Comparison of ENCODE assay signal across 19 cellular contexts in the genomic region with DNA sequence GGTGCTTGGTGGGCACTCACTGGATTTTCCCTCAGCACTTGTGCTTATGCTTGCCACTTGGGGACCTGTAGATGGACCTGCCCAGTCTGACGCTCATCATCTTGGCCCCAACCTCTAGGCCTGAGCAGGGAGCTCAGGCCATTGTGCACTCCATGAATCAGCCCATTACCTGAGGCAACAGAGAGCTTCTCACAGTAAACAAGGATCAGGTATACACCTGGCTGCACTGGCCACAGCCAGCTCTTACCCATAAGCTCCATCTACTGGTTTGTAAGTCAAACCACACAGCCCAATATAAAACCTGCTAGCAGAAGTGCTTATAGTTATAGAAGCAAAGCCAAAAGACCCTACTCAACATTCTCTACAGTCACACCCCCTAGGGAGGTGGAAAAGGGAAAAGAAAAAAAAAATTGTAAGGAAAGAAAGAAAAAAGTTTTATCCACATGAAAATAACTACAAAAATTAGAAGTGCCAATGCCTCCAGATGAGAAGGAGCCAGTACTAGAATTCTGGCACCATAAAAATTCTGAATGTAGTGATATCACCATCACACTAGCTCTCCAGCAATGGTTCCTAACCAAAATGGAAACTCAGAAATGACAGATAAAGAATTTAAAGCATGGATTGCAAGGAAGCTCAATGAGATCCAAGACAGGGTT.
DNase-seq lines count a peak whose midpoint lies in the region; ATAC-seq, FAIRE-seq and TF ChIP-seq lines count a peak whose summit lies in the region.
"Had no signal": no experiment of that assay in that cellular context is flagged by ENCODE, and none has a peak within 500 bp of the region (broad histone marks: within the 10 kb centered on the region; RNA-seq: fewer than 3 reads in every experiment).

No MANE protein-coding gene starts in this region.

- H3K4me1 ChIP-seq in MM.1S (ENCODE audit: low read length), result no peaks in the 10 kb centered on the region
- H3K4me1 ChIP-seq in H1 (replicated peaks in 1 of 4; ENCODE audit: control insufficient read depth in 3 of 4, insufficient read depth in 4 of 4, low read length in 3 of 4), result peaks cover 0 to 5% (median 2%) of the 10 kb centered on the region in 4 experiments; a peak in 3 of 7 replicates
- H3K4me1 ChIP-seq in neural progenitor cell, result no peaks in the 10 kb centered on the region

- peak overlapping the region; percentile 62; the same call in 1 of the 2 replicates for H2BK12ac ChIP-seq in H1 (ENCODE audit: low read depth, low read length)

- H3K14ac ChIP-seq in H1 (ENCODE audit: insufficient read length), result no peak overlapping the region

- no peak for FAIRE-seq in H1 (lab: Jason Lieb, UNC)
- no peak for FAIRE-seq in H54 (lab: Jason Lieb, UNC)
- FAIRE-seq: HTR-8/SVneo, kidney had no signal

- no peaks in the 10 kb centered on the region for H3F3A ChIP-seq in MM.1S (ENCODE audit: insufficient read depth, low read length)
- H3F3A ChIP-seq in neural progenitor cell (ENCODE audit: low read depth), result no peaks in the 10 kb centered on the region

- no peaks in the 10 kb centered on the region for H3K79me1 ChIP-seq in H1 (ENCODE audit: low read depth, low read length)

- H3K9me3 ChIP-seq in MM.1S (replicated peaks; ENCODE audit: insufficient read depth, low read length) (no peaks in the 10 kb centered on the region), H1 (ENCODE audit: insufficient read depth in 2 of 2, low read depth in 1 of 2, low read length in 1 of 2) (peaks cover 0 to 6% of the 10 kb centered on the region in 2 experiments; a peak in 1 of 4 replicates), neural progenitor cell (ENCODE audit: low read depth) (peaks cover 5% of the 10 kb centered on the region)

- H3K27me3 ChIP-seq in MM.1S (replicated peaks; ENCODE audit: insufficient read depth, low read length) (no peaks in the 10 kb centered on the region), H1 (replicated peaks in 1 of 4; ENCODE audit: control insufficient read depth in 3 of 4, extremely low read depth in 1 of 4, insufficient read depth in 3 of 4, low read length in 3 of 4) (no peaks in the 10 kb centered on the region), neural progenitor cell (no peaks in the 10 kb centered on the region)
- H3K27me3 ChIP-seq: BLaER1 had no signal

- H4K20me1 ChIP-seq in MM.1S (ENCODE audit: insufficient read depth, low read length) (no peaks in the 10 kb centered on the region), H1 (replicated peaks in 1 of 2; ENCODE audit: control insufficient read depth in 1 of 2, insufficient read depth in 2 of 2, low read length in 2 of 2) (no peaks in the 10 kb centered on the region), neural progenitor cell (ENCODE audit: low read depth) (no peaks in the 10 kb centered on the region)
- H4K20me1 ChIP-seq: BLaER1 had no signal

- H2AK5ac ChIP-seq in H1 (ENCODE audit: low read depth, low read length), result peak overlapping the region; percentile 30; the same call in 1 of the 2 replicates

- no peaks in the 10 kb centered on the region for H3K36me3 ChIP-seq in MM.1S (replicated peaks; ENCODE audit: insufficient read depth, low read length)
- H3K36me3 ChIP-seq in H1 (ENCODE audit: control insufficient read depth in 2 of 4, insufficient read depth in 4 of 4, low read length in 3 of 4), result no peaks in the 10 kb centered on the region
- no peaks in the 10 kb centered on the region for H3K36me3 ChIP-seq in neural progenitor cell
- H3K36me3 ChIP-seq: BLaER1 had no signal

- no peaks in the 10 kb centered on the region for H3K23me2 ChIP-seq in H1 (ENCODE audit: low read depth, low read length)

- no peak for ATAC-seq in GM21515 (IDR thresholded peaks at IDR 0.05; ENCODE audit: unreplicated experiment)
- ATAC-seq: naive thymus-derived CD8-positive, alpha-beta T cell; stimulated activated naive B cell treated with anti-CD40 and anti-IgM and Interleukin-4, amounts not matched to agents 10 μg/mL and 1 μg/mL and 100 μg/mL, for 72 hours had no signal

- no peak overlapping the region for H4K5ac ChIP-seq in H1 (ENCODE audit: insufficient read length, low read depth, low read length)

- no peak overlapping the region for H3K18ac ChIP-seq in H1 (ENCODE audit: extremely low read depth, low read length)

- 88% methylated on average over 1 of the region's 1 CpG; no CpG with 5 or more reads in 1 of the 2 experiments for WGBS in H1 (ENCODE audit: extremely low coverage in 1 of 2, insufficient coverage in 1 of 2, insufficient read length in 1 of 2, insufficient replicate concordance in 2 of 2, low coverage in 1 of 2, low lambda C conversion rate in 2 of 2, missing lambda C conversion rate in 1 of 2), 2 experiments

- H4K91ac ChIP-seq in H1 (replicated peaks; ENCODE audit: insufficient read length, low read length), result no peak overlapping the region

- H2BK5ac ChIP-seq in H1 (ENCODE audit: low read depth, low read length), result 0 out of 2 replicates have a peak overlapping the region, but pooled peaks have one; percentile 8

- H3K4me2 ChIP-seq in MM.1S (ENCODE audit: low read depth, low read length) (no peak overlapping the region), H1 (ENCODE audit: insufficient read depth in 1 of 2, low read depth in 2 of 2, low read length in 2 of 2) (no peak overlapping the region), neural progenitor cell (no peak overlapping the region)
- H3K4me2 ChIP-seq: BLaER1 had no signal

- DNase-seq in DMS53 treated with DMSO at 0.1 percent for 48 hours (lab: John Stamatoyannopoulos, UW; ENCODE audit: unreplicated experiment) (peak; percentile 48), MM.1S (peak; percentile 41), H1 (ENCODE audit: low read depth in 1 of 2, low spot score in 2 of 2) (peak in 1 of 2 experiments; percentile 42), neural progenitor cell (ENCODE audit: low spot score) (no peak), H54 (ENCODE audit: insufficient read length, low spot score) (no peak), NCI-H226 (no peak), NCI-H1048 (lab: John Stamatoyannopoulos, UW) (no peak)
- DNase-seq: activated naive CD4-positive, alpha-beta T cell treated with anti-CD3 and anti-CD28 coated beads for 36 hours; H7; kidney; naive thymus-derived CD8-positive, alpha-beta T cell; NCI-H774; SHP77 treated with DMSO at 0.1 percent for 48 hours; stimulated activated CD4-positive, alpha-beta T cell treated with anti-CD3 and anti-CD28 coated beads, Interleukin-4, amount 100 ng/mL, for 4 hours; stimulated activated naive B cell treated with anti-CD40 and anti-IgM and Interleukin-4, amounts not matched to agents 10 μg/mL and 1 μg/mL and 100 μg/mL, for 72 hours had no signal

- no peak overlapping the region for H3K56ac ChIP-seq in H1 (replicated peaks; ENCODE audit: insufficient read length, low read depth, low read length)

- H3K4me3 Mint-ChIP-seq in neural progenitor cell, result no peak overlapping the region
- H3K4me3 Mint-ChIP-seq: activated CD4-positive, alpha-beta memory T cell treated with anti-CD3 and anti-CD28 coated beads, Interleukin-2, amount 10 ng/mL, durations not matched to agents 7 days and 5 days; activated naive CD4-positive, alpha-beta T cell treated with anti-CD3 and anti-CD28 coated beads for 36 hours; naive thymus-derived CD8-positive, alpha-beta T cell; stimulated activated naive B cell treated with anti-CD40 and anti-IgM and Interleukin-4, amounts not matched to agents 10 μg/mL and 1 μg/mL and 100 μg/mL, for 72 hours had no signal

- TF ChIP-seq POLR2A in H1 (IDR thresholded peaks at IDR 0.05; ENCODE audit: control extremely low read depth in 1 of 2, low read depth in 2 of 2, low read length in 2 of 2) (no peak), H54 (IDR thresholded peaks at IDR 0.05; ENCODE audit: low read depth, low read length) (no peak)

- H3K4me1 Mint-ChIP-seq in neural progenitor cell, result peaks cover 5% of the 10 kb centered on the region

- no peak overlapping the region for H3K23ac ChIP-seq in H1 (ENCODE audit: insufficient read length)

- H3K36me3 Mint-ChIP-seq in neural progenitor cell, result peaks cover 4% of the 10 kb centered on the region

- H3K4me3 ChIP-seq in MM.1S (ENCODE audit: low read length) (no peak overlapping the region), H1 (ENCODE audit: extremely low read depth in 1 of 4, insufficient read depth in 2 of 4, low read depth in 3 of 4, low read length in 4 of 4) (no peak overlapping the region), neural progenitor cell (no peak overlapping the region)
- H3K4me3 ChIP-seq: BLaER1 had no signal

- H3K9me2 ChIP-seq in MM.1S (replicated peaks; ENCODE audit: insufficient read depth, low read length), result no peaks in the 10 kb centered on the region

- H3K9me3 Mint-ChIP-seq in neural progenitor cell, result peaks cover 36% of the 10 kb centered on the region
- H3K9me3 Mint-ChIP-seq: activated CD4-positive, alpha-beta memory T cell treated with anti-CD3 and anti-CD28 coated beads, Interleukin-2, amount 10 ng/mL, durations not matched to agents 7 days and 5 days had no signal

- no peak overlapping the region for H2BK120ac ChIP-seq in H1 (replicated peaks; ENCODE audit: low read depth, low read length)

- peaks cover 6% of the 10 kb centered on the region for H3K27me3 Mint-ChIP-seq in neural progenitor cell (ENCODE audit: insufficient read depth, low read depth)

- no peak overlapping the region for H4K8ac ChIP-seq in H1 (ENCODE audit: extremely low read depth, insufficient read depth, low read length)

- H3K4ac ChIP-seq in H1 (replicated peaks; ENCODE audit: insufficient read length, low read depth, low read length), result no peak overlapping the region

- H3K79me2 ChIP-seq in MM.1S (ENCODE audit: low read length), result no peaks in the 10 kb centered on the region
- no peaks in the 10 kb centered on the region for H3K79me2 ChIP-seq in H1 (ENCODE audit: control insufficient read depth in 1 of 2, insufficient read depth in 2 of 2, low read length in 2 of 2)
- H3K79me2 ChIP-seq in neural progenitor cell (ENCODE audit: low read depth), result no peaks in the 10 kb centered on the region

- no peak overlapping the region for H2AFZ ChIP-seq in MM.1S (ENCODE audit: low read length)
- H2AFZ ChIP-seq in H1 (ENCODE audit: low read length), result 0 out of 2 replicates have a peak overlapping the region, but pooled peaks have one; percentile 79
- no peak overlapping the region for H2AFZ ChIP-seq in neural progenitor cell (replicated peaks)

- no peak overlapping the region for H3K27ac ChIP-seq in MM.1S (ENCODE audit: low read length)
- H3K27ac ChIP-seq in H1 (ENCODE audit: low read depth, low read length), result no peak overlapping the region
- no peak overlapping the region for H3K27ac ChIP-seq in neural progenitor cell
- H3K27ac ChIP-seq: BLaER1 had no signal

- peak; percentile 24; the same call in 1 of the 2 replicates for TF ChIP-seq CTCF in MM.1S (IDR thresholded peaks at IDR 0.05; ENCODE audit: low read length)
- TF ChIP-seq CTCF in H1 (IDR thresholded peaks at IDR 0.05; ENCODE audit: control extremely low read depth in 1 of 3, insufficient read depth in 1 of 3, low read depth in 1 of 3, low read length in 3 of 3), result peak in 2 of 3 experiments; percentile 35 to 38; a peak in 3 of 4 replicates
- peak; percentile 22 for TF ChIP-seq CTCF in neural progenitor cell (IDR thresholded peaks at IDR 0.05)

- CTCF ChIA-PET in H1 (lab: Charles Lee; ENCODE audit: partially characterized antibody), result interaction anchor here (0.7 to 3.9 kb wide), 19 partner anchors 9 to 703 kb away, joined by 3 to 31 read pairs (median 4); no protein-coding TSS in a partner anchor

- H2BK20ac ChIP-seq in H1 (ENCODE audit: low read length), result peak overlapping the region; percentile 61; the same call in 1 of the 2 replicates

- TF ChIP-seq RAD21 in H1 (IDR thresholded peaks at IDR 0.05 in 1 of 2, conservative IDR thresholded peaks at IDR 0.05 in 1 of 2; ENCODE audit: low read depth in 2 of 2, low read length in 2 of 2), result peak; percentile 34 to 51

- POLR2A ChIA-PET in H1 (lab: Charles Lee; ENCODE audit: partially characterized antibody), result no interaction called here

- H3K9ac ChIP-seq in MM.1S (ENCODE audit: low read length) (no peak overlapping the region), H1 (replicated peaks in 1 of 4; ENCODE audit: extremely low read depth in 1 of 4, low read depth in 3 of 4, low read length in 3 of 4) (no peak overlapping the region), neural progenitor cell (no peak overlapping the region)
- H3K9ac ChIP-seq: BLaER1 had no signal

- no peak overlapping the region for H2BK15ac ChIP-seq in H1 (ENCODE audit: low read length)

- no peak overlapping the region for H3K27ac Mint-ChIP-seq in neural progenitor cell
- H3K27ac Mint-ChIP-seq: activated CD4-positive, alpha-beta memory T cell treated with anti-CD3 and anti-CD28 coated beads, Interleukin-2, amount 10 ng/mL, durations not matched to agents 7 days and 5 days; activated naive CD4-positive, alpha-beta T cell treated with anti-CD3 and anti-CD28 coated beads for 36 hours; naive thymus-derived CD8-positive, alpha-beta T cell; stimulated activated naive B cell treated with anti-CD40 and anti-IgM and Interleukin-4, amounts not matched to agents 10 μg/mL and 1 μg/mL and 100 μg/mL, for 72 hours had no signal

- no peak for TF ChIP-seq EP300 in H1 (IDR thresholded peaks at IDR 0.05; ENCODE audit: borderline replicate concordance in 1 of 2, low read depth in 2 of 2, low read length in 2 of 2)

Comparison
In these comparisons a context has a peak if more than half of its experiments do, and no peak if none do; other contexts are left out.
1. DNase-seq: peak in DMS53 treated with DMSO at 0.1 percent for 48 hours (single experiment) and MM.1S (single experiment); none in neural progenitor cell (single experiment), H54 (single experiment), NCI-H226 (single experiment) and NCI-H1048 (single experiment).
2. Peak in every context shown above with its lines, with median percentiles within 50 percentile points of each other: CTCF ChIP-seq.